ENCODE assay signal across 20 cellular contexts in the genomic region with DNA sequence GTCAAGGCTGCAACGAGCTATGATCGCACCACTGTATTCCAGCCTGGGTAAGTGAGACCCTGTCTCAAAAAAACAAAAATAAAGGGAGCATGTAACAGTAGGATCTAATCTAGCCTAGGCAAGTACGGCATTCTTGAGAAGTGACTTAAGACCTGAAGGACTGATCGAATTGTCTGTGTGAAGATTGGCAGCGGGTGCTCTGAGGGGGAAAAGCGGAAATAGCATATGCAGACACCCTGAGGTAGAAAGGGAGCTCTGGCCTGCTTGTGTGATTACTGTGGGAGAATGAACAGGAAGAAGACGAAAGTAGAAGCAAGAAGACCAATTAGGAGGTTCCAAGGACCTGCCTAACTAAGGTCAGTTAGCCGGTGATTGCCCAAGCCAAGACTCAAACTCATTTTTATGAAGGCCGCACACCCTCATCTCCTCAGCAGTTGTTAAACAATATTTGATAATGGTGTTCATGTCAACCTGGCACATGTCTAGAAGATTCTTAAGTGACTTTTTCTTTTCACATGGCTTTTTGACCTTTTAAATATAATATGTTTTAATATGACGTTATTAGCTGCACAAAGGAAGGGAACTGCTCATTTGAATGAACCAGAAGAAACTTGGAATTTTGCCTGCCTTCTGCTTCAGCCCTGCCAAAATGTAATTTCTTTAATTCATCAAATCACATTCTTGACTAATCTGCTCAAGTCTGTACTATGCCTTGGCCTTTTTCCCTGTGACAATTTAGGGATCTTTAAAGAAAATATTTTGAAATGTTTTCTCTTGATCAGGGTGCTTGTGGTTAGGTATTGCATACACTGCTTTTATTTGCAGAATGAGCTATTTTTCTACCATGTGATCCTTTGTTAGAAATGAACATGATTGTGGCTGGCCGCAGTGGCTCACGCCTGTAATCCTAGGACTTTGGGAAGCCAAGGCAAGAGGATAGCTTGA. TPM values are rescaled to one million over a fixed set of nuclear protein-coding genes. Genes with fewer than 3 reads are reported as not detected.
A peak's percentile ranks its signal among the peaks of the same experiment; 100 is the strongest.
DNase-seq lines count a peak whose midpoint lies in the region; ATAC-seq and TF ChIP-seq lines count a peak whose summit lies in the region.
"Had no signal": no experiment of that assay in that cellular context is flagged by ENCODE, and none has a peak within 500 bp of the region (broad histone marks: within the 10 kb centered on the region; RNA-seq: fewer than 3 reads in every experiment).

No MANE protein-coding gene starts in this region.

- DNase-seq in M059J (ENCODE audit: low read depth) = peak; percentile 48
- no peak for DNase-seq in body of pancreas
- peak; percentile 23 for DNase-seq in fibroblast of the conjunctiva (ENCODE audit: low read depth)
- DNase-seq in ascending aorta (ENCODE audit: low spot score in 2 of 2) = no peak
- no peak for DNase-seq in SK-N-SH
- DNase-seq in ovary = no peak
- DNase-seq: activated CD4-positive, alpha-beta T cell treated with anti-CD3 and anti-CD28 coated beads, Interleukin-2, amount 50 U/mL, for 4 hours; activated naive CD4-positive, alpha-beta T cell treated with anti-CD3 and anti-CD28 coated beads, Interleukin-2, amount 10 ng/mL, durations not matched to agents 7 days and 5 days; effector memory CD4-positive, alpha-beta T cell; H9; head of caudate nucleus; NCI-H1105; NCI-H2171; NCI-H774; sigmoid colon; stimulated activated CD4-positive, alpha-beta T cell treated with anti-CD3 and anti-CD28 coated beads, Interleukin-2, amount 100 ng/mL, for 24 hours had no signal

- H3K4me2 ChIP-seq in SK-N-SH = no peak overlapping the region
- H3K4me2 ChIP-seq: KMS-11 had no signal

- H4K20me1 ChIP-seq in SK-N-SH (ENCODE audit: insufficient read depth) = no peaks in the 10 kb centered on the region

- H3K36me3 Mint-ChIP-seq in nephron (ENCODE audit: low read depth) = no peaks in the 10 kb centered on the region

- H3K27me3 ChIP-seq in body of pancreas (no peaks in the 10 kb centered on the region), ascending aorta (no peaks in the 10 kb centered on the region), SK-N-SH (ENCODE audit: insufficient read depth) (peaks cover 34% of the 10 kb centered on the region; the same call in 1 of the 2 replicates), ovary (no peaks in the 10 kb centered on the region)
- H3K27me3 ChIP-seq: sigmoid colon had no signal

- TF ChIP-seq POLR2A in body of pancreas (IDR thresholded peaks at IDR 0.05) = no peak
- TF ChIP-seq POLR2A in ovary (IDR thresholded peaks at IDR 0.05) = no peak

- H3K9me2 ChIP-seq in SK-N-SH = no peaks in the 10 kb centered on the region

- H3K9ac ChIP-seq in SK-N-SH = no peak overlapping the region
- H3K9ac ChIP-seq: KMS-11 had no signal

- H3K4me1 Mint-ChIP-seq in nephron = peaks cover 36% of the 10 kb centered on the region

- TF ChIP-seq EP300 in SK-N-SH (IDR thresholded peaks at IDR 0.05; ENCODE audit: borderline replicate concordance in 1 of 2, low read depth in 1 of 2, low read length in 1 of 2) (no peak), ovary (IDR thresholded peaks at IDR 0.05) (no peak)

- H3K4me1 ChIP-seq in body of pancreas (peaks cover 41% of the 10 kb centered on the region), ascending aorta (peaks cover 0 to 2% of the 10 kb centered on the region in 2 donors), SK-N-SH (ENCODE audit: control insufficient read depth in 1 of 2, insufficient read depth in 2 of 2, low read depth in 1 of 2, low read length in 1 of 2) (no peaks in the 10 kb centered on the region), ovary (ENCODE audit: insufficient read depth) (peaks cover 6% of the 10 kb centered on the region)

- no peak overlapping the region for H2AFZ ChIP-seq in SK-N-SH (ENCODE audit: low read depth)

- no peak overlapping the region for H3K4me3 Mint-ChIP-seq in nephron
- H3K4me3 Mint-ChIP-seq: activated naive CD4-positive, alpha-beta T cell treated with anti-CD3 and anti-CD28 coated beads, Interleukin-2, amount 10 ng/mL, durations not matched to agents 7 days and 5 days; H9 had no signal

- no peaks in the 10 kb centered on the region for H3F3A ChIP-seq in SK-N-SH (replicated peaks; ENCODE audit: insufficient read depth)

- ATAC-seq in body of pancreas = peak; percentile 27
- no peak for ATAC-seq in HG03460 (IDR thresholded peaks at IDR 0.05; ENCODE audit: unreplicated experiment)
- ATAC-seq: Panc1 had no signal

- intact Hi-C loops in body of pancreas (cut with DNase I) = no loop called here
- intact Hi-C loops in ascending aorta (cut with DNase I) = loop anchor here (5.0 kb wide), 1 partner anchor 170 kb away; no protein-coding TSS in a partner anchor
- intact Hi-C loops in ovary (cut with DNase I) = no loop called here

- no peaks in the 10 kb centered on the region for H3K9me3 ChIP-seq in body of pancreas
- H3K9me3 ChIP-seq in ascending aorta = no peaks in the 10 kb centered on the region
- no peaks in the 10 kb centered on the region for H3K9me3 ChIP-seq in SK-N-SH
- no peaks in the 10 kb centered on the region for H3K9me3 ChIP-seq in ovary
- H3K9me3 ChIP-seq: sigmoid colon had no signal

- peak overlapping the region in 2 of 3 experiments; percentile 50 to 58 for H3K27ac Mint-ChIP-seq in nephron
- H3K27ac Mint-ChIP-seq: activated naive CD4-positive, alpha-beta T cell treated with anti-CD3 and anti-CD28 coated beads, Interleukin-2, amount 10 ng/mL, durations not matched to agents 7 days and 5 days had no signal

- no peak overlapping the region for H3K4me3 ChIP-seq in body of pancreas
- H3K4me3 ChIP-seq in ascending aorta = no peak overlapping the region
- no peak overlapping the region for H3K4me3 ChIP-seq in SK-N-SH (ENCODE audit: low read depth in 2 of 2, low read length in 1 of 2)
- no peak overlapping the region for H3K4me3 ChIP-seq in ovary
- H3K4me3 ChIP-seq: sigmoid colon had no signal

- no peaks in the 10 kb centered on the region for H3K27me3 Mint-ChIP-seq in nephron (ENCODE audit: low read depth)
- H3K27me3 Mint-ChIP-seq: activated naive CD4-positive, alpha-beta T cell treated with anti-CD3 and anti-CD28 coated beads, Interleukin-2, amount 10 ng/mL, durations not matched to agents 7 days and 5 days had no signal

- no peaks in the 10 kb centered on the region for H3K36me3 ChIP-seq in body of pancreas (replicated peaks in 1 of 2; ENCODE audit: insufficient read depth in 1 of 2, low read depth in 2 of 2)
- H3K36me3 ChIP-seq in ascending aorta = no peaks in the 10 kb centered on the region
- no peaks in the 10 kb centered on the region for H3K36me3 ChIP-seq in SK-N-SH (replicated peaks in 1 of 2; ENCODE audit: control insufficient read depth in 1 of 2, insufficient read depth in 2 of 2, low read length in 1 of 2)
- no peaks in the 10 kb centered on the region for H3K36me3 ChIP-seq in ovary
- H3K36me3 ChIP-seq: sigmoid colon had no signal

- H3K9me3 Mint-ChIP-seq in nephron = no peaks in the 10 kb centered on the region
- H3K9me3 Mint-ChIP-seq: activated naive CD4-positive, alpha-beta T cell treated with anti-CD3 and anti-CD28 coated beads, Interleukin-2, amount 10 ng/mL, durations not matched to agents 7 days and 5 days; H9 had no signal

- WGBS in body of pancreas, 2 donors = 69 to 81% methylated on average over 12 of the region's 12 CpGs
- 30% methylated on average over 12 of the region's 12 CpGs for WGBS in SK-N-SH (ENCODE audit: low lambda C conversion rate)
- WGBS in ovary, 3 donors = 49 to 56% (median 50%) methylated on average over 12 of the region's 12 CpGs

- H3K79me2 ChIP-seq in SK-N-SH (ENCODE audit: insufficient read depth) = no peaks in the 10 kb centered on the region

- POLR2A ChIA-PET in SK-N-SH (lab: Yijun Ruan, JAX) = no interaction called here

- no peak for TF ChIP-seq RAD21 in SK-N-SH (IDR thresholded peaks at IDR 0.05; ENCODE audit: low read length)

- H3K27ac ChIP-seq in body of pancreas = peak overlapping the region in 2 of 4 donors; percentile 17 to 41
- no peak overlapping the region for H3K27ac ChIP-seq in ascending aorta
- no peak overlapping the region for H3K27ac ChIP-seq in SK-N-SH (ENCODE audit: low read depth in 2 of 2, low read length in 1 of 2)
- no peak overlapping the region for H3K27ac ChIP-seq in ovary
- H3K27ac ChIP-seq: KMS-11, sigmoid colon had no signal

- TF ChIP-seq CTCF in body of pancreas (IDR thresholded peaks at IDR 0.05) (no peak), nephron (IDR thresholded peaks at IDR 0.05; ENCODE audit: unreplicated experiment in 3 of 3) (no peak), ascending aorta (IDR thresholded peaks at IDR 0.05) (no peak), SK-N-SH (IDR thresholded peaks at IDR 0.05) (no peak), ovary (IDR thresholded peaks at IDR 0.05) (no peak)

- CTCF ChIA-PET in SK-N-SH (lab: Yijun Ruan, JAX) = no interaction called here

TF ChIP-seq in SK-N-SH, 30 proteins besides CTCF, POLR2A, EP300 and RAD21:
- TF ChIP-seq JUND (IDR thresholded peaks at IDR 0.05) (no peak), FOXM1 (IDR thresholded peaks at IDR 0.05; ENCODE audit: low read depth) (no peak), EZH2phosphoT487 (IDR thresholded peaks at IDR 0.05; ENCODE audit: borderline replicate concordance, low read depth) (no peak), TEAD4 (IDR thresholded peaks at IDR 0.05; ENCODE audit: borderline replicate concordance, insufficient read depth) (no peak), RCOR1 (IDR thresholded peaks at IDR 0.05; ENCODE audit: low read length) (no peak), MXI1 (IDR thresholded peaks at IDR 0.05; ENCODE audit: low read depth, low read length) (no peak), GATA2 (CRISPR knock-in tag; IDR thresholded peaks at IDR 0.05) (no peak), USF1 (IDR thresholded peaks at IDR 0.05; ENCODE audit: borderline replicate concordance, low read depth) (no peak), NFIC (IDR thresholded peaks at IDR 0.05; ENCODE audit: borderline replicate concordance) (no peak), TAF1 (IDR thresholded peaks at IDR 0.05; ENCODE audit: borderline replicate concordance, low read depth, low read length) (no peak)

RNA-seq across cellular contexts. Expression of gene KANK1, which starts 47.8 kb away (rescaled TPM):
- 33.6 and 55.5 TPM in 2 replicates for total RNA-seq in M059J (2014; rRNA removed; shearing (Covaris generic))
- total RNA-seq in body of pancreas (10 to 100 TPM; 37.9 to 44.2 TPM), ascending aorta (91.7 TPM), ovary (10 to 100 TPM; 17.3 to 32.7 (median 26.3) TPM)
- polyA plus RNA-seq in SK-N-SH (2012; rRNA removed) (14.6 and 19.7 TPM in 2 replicates), ovary (10 to 100 TPM; 23.6 to 46.1 TPM)
- polyA plus RNA-seq in SK-N-SH (2012; cell fraction: cytosol; rRNA removed) = 10.2 and 12.0 TPM in 2 replicates
- polyA plus RNA-seq in SK-N-SH (2012; cell fraction: nucleus; rRNA removed) = 30.6 and 31.7 TPM in 2 replicates

Comparison
In these comparisons a context has a peak if more than half of its experiments do, and no peak if none do; other contexts are left out.
1. DNase-seq: peak in M059J (single experiment) and fibroblast of the conjunctiva (single experiment); none in body of pancreas (0 of 4), ascending aorta (0 of 2), SK-N-SH (single experiment) and ovary (0 of 5).